22 cellular contexts compared by ENCODE assay signal in the genomic region with DNA sequence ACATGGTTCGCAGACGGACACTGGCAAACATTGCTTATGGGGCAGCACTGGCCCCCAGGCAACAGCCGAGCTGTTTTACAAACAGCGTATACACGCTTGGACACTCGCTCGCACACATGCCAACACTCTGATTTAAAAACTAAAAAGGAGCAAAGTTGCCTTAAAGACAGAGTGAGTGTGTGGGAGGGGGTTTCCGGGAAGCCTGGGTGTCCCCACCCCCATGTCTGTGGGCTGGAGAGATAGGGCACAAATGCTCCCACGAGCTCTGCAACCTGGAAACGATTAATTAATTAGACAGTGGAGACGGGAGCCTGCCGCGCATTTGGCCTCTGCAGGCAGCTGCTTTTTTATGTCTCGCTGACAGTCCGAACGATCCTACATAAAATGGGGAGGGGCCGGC.
DNase-seq lines count a peak whose midpoint lies in the region; ATAC-seq and TF ChIP-seq lines count a peak whose summit lies in the region.
"Had no signal": no experiment of that assay in that cellular context is flagged by ENCODE, and none has a peak within 500 bp of the region (broad histone marks: within the 10 kb centered on the region; RNA-seq: fewer than 3 reads in every experiment).

No MANE protein-coding gene starts in this region.

- H3K9me3 ChIP-seq in AG04450 (ENCODE audit: control insufficient read depth, insufficient read depth, low read length) (peaks cover 18% of the 10 kb centered on the region), sigmoid colon (no peaks in the 10 kb centered on the region)
- H3K9me3 ChIP-seq: ascending aorta, pancreas had no signal

- TF ChIP-seq CTCF in AG04450 (IDR thresholded peaks at IDR 0.05; ENCODE audit: low read depth, low read length) (no peak), fibroblast of the aortic adventitia (IDR thresholded peaks at IDR 0.05; ENCODE audit: insufficient read depth, low read length) (no peak), sigmoid colon (IDR thresholded peaks at IDR 0.05) (no peak)
- no peak for TF ChIP-seq CTCF in activated CD8-positive, alpha-beta T cell treated with anti-CD3 and anti-CD28 coated beads for 36 hours (IDR thresholded peaks at IDR 0.05)

- POLR2A ChIA-PET in AG04450 (lab: Yijun Ruan, JAX), result interaction anchor here (0.5 to 0.6 kb wide), 2 partner anchors 9 to 40 kb away, joined by 3 to 7 read pairs; no protein-coding TSS in a partner anchor
- POLR2A ChIA-PET in activated CD8-positive, alpha-beta T cell treated with anti-CD3 and anti-CD28 coated beads for 36 hours (lab: Charles Lee), result no interaction called here

- no peak for TF ChIP-seq EP300 in sigmoid colon (IDR thresholded peaks at IDR 0.05)

- 59 to 66% methylated on average over 17 of the region's 17 CpGs for WGBS in sigmoid colon, 2 donors

- H3K27me3 Mint-ChIP-seq in activated CD8-positive, alpha-beta T cell treated with anti-CD3 and anti-CD28 coated beads for 36 hours, result peaks cover 2% of the 10 kb centered on the region
- H3K27me3 Mint-ChIP-seq: activated naive CD4-positive, alpha-beta T cell treated with anti-CD3 and anti-CD28 coated beads, Interleukin-2, amount 10 ng/mL, durations not matched to agents 7 days and 5 days had no signal

- DNase-seq in AG04450 (ENCODE audit: low read depth, low spot score), result no peak
- DNase-seq in OCI-M1 (lab: John Stamatoyannopoulos, UW), result peak; percentile 4
- peak; percentile 46 for DNase-seq in fibroblast of the aortic adventitia (ENCODE audit: low read depth)
- DNase-seq in sigmoid colon, result peak; percentile 46
- no peak for DNase-seq in NCI-H146 (lab: John Stamatoyannopoulos, UW)
- DNase-seq in activated CD8-positive, alpha-beta T cell treated with anti-CD3 and anti-CD28 coated beads for 36 hours, result no peak
- no peak for DNase-seq in activated CD4-positive, alpha-beta T cell treated with anti-CD3 and anti-CD28 coated beads for 4 hours
- DNase-seq: activated CD4-positive, CD25-positive, alpha-beta regulatory T cell; activated naive CD4-positive, alpha-beta T cell treated with anti-CD3 and anti-CD28 coated beads, Interleukin-2, amount 10 ng/mL, durations not matched to agents 7 days and 5 days; activated T-cell treated with anti-CD3 and anti-CD28 coated beads, Interleukin-2, amount 50 U/mL, for 4 hours; endodermal cell; mammary epithelial cell; naive B cell; NCI-H1417 treated with DMSO at 0.1 percent for 48 hours; NCI-H2171; NCI-H526 treated with DMSO at 0.1 percent for 48 hours; SHP77 treated with DMSO at 0.1 percent for 48 hours; stimulated activated CD4-positive, alpha-beta T cell treated with anti-CD3 and anti-CD28 coated beads, Interleukin-4, amount 100 ng/mL, for 4 hours had no signal

- H3K36me3 ChIP-seq in sigmoid colon, result no peaks in the 10 kb centered on the region
- H3K36me3 ChIP-seq: ascending aorta, pancreas had no signal

- H3K27me3 ChIP-seq in AG04450 (ENCODE audit: control insufficient read depth, insufficient read depth, low read length) (no peaks in the 10 kb centered on the region), sigmoid colon (no peaks in the 10 kb centered on the region)
- H3K27me3 ChIP-seq: ascending aorta, pancreas had no signal

- H3K27ac ChIP-seq in AG04450 (ENCODE audit: low read depth, low read length), result peak overlapping the region; percentile 52
- H3K27ac ChIP-seq in sigmoid colon, result no peak overlapping the region
- H3K27ac ChIP-seq: ascending aorta, pancreas had no signal

- no peaks in the 10 kb centered on the region for H3K36me3 Mint-ChIP-seq in activated CD8-positive, alpha-beta T cell treated with anti-CD3 and anti-CD28 coated beads for 36 hours (ENCODE audit: low read depth)
- H3K36me3 Mint-ChIP-seq: activated naive CD4-positive, alpha-beta T cell treated with anti-CD3 and anti-CD28 coated beads, Interleukin-2, amount 10 ng/mL, durations not matched to agents 7 days and 5 days; naive B cell had no signal

- CTCF ChIA-PET in AG04450 (lab: Charles Lee), result no interaction called here
- CTCF ChIA-PET in activated CD8-positive, alpha-beta T cell treated with anti-CD3 and anti-CD28 coated beads for 36 hours (lab: Charles Lee), result interaction anchor here (0.9 kb wide), 1 partner anchor 12 kb away, joined by 3 read pairs; no protein-coding TSS in a partner anchor

- H3K9me3 Mint-ChIP-seq in activated CD8-positive, alpha-beta T cell treated with anti-CD3 and anti-CD28 coated beads for 36 hours, result no peaks in the 10 kb centered on the region
- H3K9me3 Mint-ChIP-seq: activated T-cell treated with anti-CD3 and anti-CD28 coated beads, Interleukin-2, amount 50 U/mL, for 4 hours had no signal

- H3K4me1 ChIP-seq in sigmoid colon, result peaks cover 0 to 10% (median 7%) of the 10 kb centered on the region in 4 donors
- H3K4me1 ChIP-seq: ascending aorta, pancreas had no signal

- no peak for TF ChIP-seq POLR2A in sigmoid colon (IDR thresholded peaks at IDR 0.05)

- no peaks in the 10 kb centered on the region for H3K4me1 Mint-ChIP-seq in activated CD8-positive, alpha-beta T cell treated with anti-CD3 and anti-CD28 coated beads for 36 hours (ENCODE audit: low read depth)
- H3K4me1 Mint-ChIP-seq: activated naive CD4-positive, alpha-beta T cell treated with anti-CD3 and anti-CD28 coated beads, Interleukin-2, amount 10 ng/mL, durations not matched to agents 7 days and 5 days; endodermal cell; GM23338; naive B cell had no signal

- no peak for ATAC-seq in HG03378 (IDR thresholded peaks at IDR 0.05; ENCODE audit: unreplicated experiment)
- no peak for ATAC-seq in activated CD8-positive, alpha-beta T cell treated with anti-CD3 and anti-CD28 coated beads for 36 hours
- ATAC-seq: activated T-cell treated with anti-CD3 and anti-CD28 coated beads, Interleukin-2, amount 50 U/mL, for 4 hours; GM23338 had no signal

- intact Hi-C loops in sigmoid colon (cut with DNase I), result no loop called here
- intact Hi-C loops in activated CD8-positive, alpha-beta T cell treated with anti-CD3 and anti-CD28 coated beads for 36 hours (cut with micrococcal nuclease), result no loop called here

- H3K27ac Mint-ChIP-seq in activated CD8-positive, alpha-beta T cell treated with anti-CD3 and anti-CD28 coated beads for 36 hours, result no peak overlapping the region
- H3K27ac Mint-ChIP-seq: activated naive CD4-positive, alpha-beta T cell treated with anti-CD3 and anti-CD28 coated beads, Interleukin-2, amount 10 ng/mL, durations not matched to agents 7 days and 5 days; endodermal cell; GM23338 had no signal

- no peak overlapping the region for H3K4me3 Mint-ChIP-seq in activated CD8-positive, alpha-beta T cell treated with anti-CD3 and anti-CD28 coated beads for 36 hours
- H3K4me3 Mint-ChIP-seq: activated naive CD4-positive, alpha-beta T cell treated with anti-CD3 and anti-CD28 coated beads, Interleukin-2, amount 10 ng/mL, durations not matched to agents 7 days and 5 days; activated T-cell treated with anti-CD3 and anti-CD28 coated beads, Interleukin-2, amount 50 U/mL, for 4 hours; endodermal cell; GM23338; naive B cell had no signal

- no peak overlapping the region for H3K4me3 ChIP-seq in AG04450 (ENCODE audit: low read depth, low read length)
- H3K4me3 ChIP-seq in fibroblast of the aortic adventitia (ENCODE audit: low read depth, low read length), result no peak overlapping the region
- H3K4me3 ChIP-seq in sigmoid colon, result no peak overlapping the region
- H3K4me3 ChIP-seq: ascending aorta, GM23338, pancreas had no signal

Comparison
In these comparisons a context has a peak if more than half of its experiments do, and no peak if none do; other contexts are left out.
1. DNase-seq: peak in OCI-M1 (single experiment), fibroblast of the aortic adventitia (single experiment) and sigmoid colon (single experiment); none in AG04450 (single experiment), NCI-H146 (single experiment), activated CD8-positive, alpha-beta T cell treated with anti-CD3 and anti-CD28 coated beads for 36 hours (single experiment) and activated CD4-positive, alpha-beta T cell treated with anti-CD3 and anti-CD28 coated beads for 4 hours (0 of 2).